ENCODE assay signal across 23 cellular contexts in the genomic region with DNA sequence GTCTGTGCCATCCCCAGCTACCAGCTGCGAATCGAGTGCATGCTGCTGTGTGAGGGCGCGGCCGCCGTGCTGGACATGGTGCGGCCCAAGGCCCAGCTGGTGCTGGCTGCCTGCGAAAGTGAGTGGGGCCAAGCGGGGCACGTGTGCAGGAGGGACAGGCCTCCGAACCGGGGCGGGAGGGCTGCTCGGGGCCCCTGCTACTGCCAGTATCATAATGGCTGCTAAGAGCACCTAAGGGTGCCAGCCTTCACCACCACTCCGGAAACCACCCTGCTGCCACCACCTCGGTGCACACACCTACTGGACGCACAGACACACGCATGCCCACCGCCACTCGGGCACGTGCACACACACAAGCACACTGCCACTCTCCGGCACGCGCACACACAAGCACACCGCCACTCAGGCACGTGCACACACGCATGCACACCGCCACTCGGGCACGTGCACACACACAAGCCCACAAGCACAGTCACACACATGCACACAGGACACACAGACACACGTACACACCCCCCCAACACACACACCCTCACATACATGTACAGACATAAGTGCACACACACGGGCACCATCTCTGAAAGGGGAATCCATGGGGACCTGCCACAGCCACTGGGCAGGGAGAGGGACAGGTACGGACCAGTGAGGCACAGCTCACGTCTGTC.
"Had no signal": no experiment of that assay in that cellular context is flagged by ENCODE, and none has a peak within 500 bp of the region (broad histone marks: within the 10 kb centered on the region; RNA-seq: fewer than 3 reads in every experiment).

No MANE protein-coding gene starts in this region.

- H3K27me3 Mint-ChIP-seq: activated CD8-positive, alpha-beta T cell treated with anti-CD3 and anti-CD28 coated beads for 36 hours; activated naive CD4-positive, alpha-beta T cell treated with anti-CD3 and anti-CD28 coated beads, Interleukin-2, amount 10 ng/mL, durations not matched to agents 7 days and 5 days; activated naive CD8-positive, alpha-beta T cell treated with anti-CD3 and anti-CD28 coated beads for 36 hours had no signal

- H3K9me3 ChIP-seq: SJCRH30, SK-N-SH had no signal

- ATAC-seq: activated CD8-positive, alpha-beta T cell treated with anti-CD3 and anti-CD28 coated beads for 36 hours; activated T-cell treated with anti-CD3 and anti-CD28 coated beads, Interleukin-2, amount 50 U/mL, for 72 hours had no signal

- H3K27ac ChIP-seq: brain microvascular endothelial cell, cardiac muscle cell, PC-9, SJCRH30, VCaP had no signal

- H3K4me3 Mint-ChIP-seq: activated CD8-positive, alpha-beta T cell treated with anti-CD3 and anti-CD28 coated beads for 36 hours; activated naive CD4-positive, alpha-beta T cell treated with anti-CD3 and anti-CD28 coated beads, Interleukin-2, amount 10 ng/mL, durations not matched to agents 7 days and 5 days; activated naive CD8-positive, alpha-beta T cell treated with anti-CD3 and anti-CD28 coated beads for 36 hours; activated T-cell treated with anti-CD3 and anti-CD28 coated beads, Interleukin-2, amount 50 U/mL, for 72 hours had no signal

- DNase-seq: activated CD4-positive, CD25-positive, alpha-beta regulatory T cell; activated CD8-positive, alpha-beta memory T cell treated with anti-CD3 and anti-CD28 coated beads, Interleukin-2, amount 50 U/mL, for 4 hours; activated CD8-positive, alpha-beta T cell treated with anti-CD3 and anti-CD28 coated beads for 36 hours; activated gamma-delta T cell treated with Interleukin-2 at 50 U/mL for 16 hours; activated naive CD4-positive, alpha-beta T cell treated with anti-CD3 and anti-CD28 coated beads, Interleukin-2, amount 10 ng/mL, durations not matched to agents 7 days and 5 days; activated naive CD8-positive, alpha-beta T cell treated with anti-CD3 and anti-CD28 coated beads for 36 hours; activated T-cell treated with anti-CD3 and anti-CD28 coated beads, Interleukin-2, amount 50 U/mL, for 72 hours; brain microvascular endothelial cell; cerebellar nuclear complex; NCI-H1092 treated with DMSO at 0.1 percent for 48 hours; NCI-H1417 treated with DMSO at 0.1 percent for 48 hours; NCI-H1694 treated with DMSO at 0.1 percent for 48 hours; NCI-H2029 treated with DMSO at 0.1 percent for 48 hours; NCI-H510A treated with DMSO at 0.1 percent for 48 hours; NCI-H69; NK-92 treated with Interleukin-12 subunit alpha and Interleukin-12 subunit beta, amount 100 ng/mL, for 24 hours; PC-9; SJCRH30; SK-N-SH; T-helper 1 cell had no signal

- H3K36me3 Mint-ChIP-seq: activated naive CD8-positive, alpha-beta T cell treated with anti-CD3 and anti-CD28 coated beads for 36 hours had no signal

- H2AFZ ChIP-seq: PC-9 had no signal

- H3K36me3 ChIP-seq: SJCRH30 had no signal

- H3K4me2 ChIP-seq: PC-9, SK-N-SH had no signal

- H3K27ac Mint-ChIP-seq: activated CD8-positive, alpha-beta T cell treated with anti-CD3 and anti-CD28 coated beads for 36 hours; activated naive CD4-positive, alpha-beta T cell treated with anti-CD3 and anti-CD28 coated beads, Interleukin-2, amount 10 ng/mL, durations not matched to agents 7 days and 5 days; activated naive CD8-positive, alpha-beta T cell treated with anti-CD3 and anti-CD28 coated beads for 36 hours; activated T-cell treated with anti-CD3 and anti-CD28 coated beads, Interleukin-2, amount 50 U/mL, for 72 hours; activated T-helper 2 cell treated with anti-CD3 and anti-CD28 coated beads, Interferon-gamma antibody, Interleukin-2, Interleukin-4, amounts not matched to agents 10 μg/mL and 5 μg/mL and 100 μg/mL, durations not matched to agents 14 hours and 24 hours and 36 hours had no signal

- H3K9ac ChIP-seq: SK-N-SH had no signal

- H3K9me3 Mint-ChIP-seq: activated CD8-positive, alpha-beta T cell treated with anti-CD3 and anti-CD28 coated beads for 36 hours; activated naive CD4-positive, alpha-beta T cell treated with anti-CD3 and anti-CD28 coated beads, Interleukin-2, amount 10 ng/mL, durations not matched to agents 7 days and 5 days; activated naive CD8-positive, alpha-beta T cell treated with anti-CD3 and anti-CD28 coated beads for 36 hours; activated T-cell treated with anti-CD3 and anti-CD28 coated beads, Interleukin-2, amount 50 U/mL, for 72 hours; activated T-helper 2 cell treated with anti-CD3 and anti-CD28 coated beads, Interferon-gamma antibody, Interleukin-2, Interleukin-4, amounts not matched to agents 10 μg/mL and 5 μg/mL and 100 μg/mL, durations not matched to agents 14 hours and 24 hours and 36 hours had no signal

- H3K27me3 ChIP-seq: brain microvascular endothelial cell, cardiac muscle cell, SJCRH30 had no signal

- H3K4me3 ChIP-seq: cardiac muscle cell, PC-9, SJCRH30 had no signal
